In the genomic region with DNA sequence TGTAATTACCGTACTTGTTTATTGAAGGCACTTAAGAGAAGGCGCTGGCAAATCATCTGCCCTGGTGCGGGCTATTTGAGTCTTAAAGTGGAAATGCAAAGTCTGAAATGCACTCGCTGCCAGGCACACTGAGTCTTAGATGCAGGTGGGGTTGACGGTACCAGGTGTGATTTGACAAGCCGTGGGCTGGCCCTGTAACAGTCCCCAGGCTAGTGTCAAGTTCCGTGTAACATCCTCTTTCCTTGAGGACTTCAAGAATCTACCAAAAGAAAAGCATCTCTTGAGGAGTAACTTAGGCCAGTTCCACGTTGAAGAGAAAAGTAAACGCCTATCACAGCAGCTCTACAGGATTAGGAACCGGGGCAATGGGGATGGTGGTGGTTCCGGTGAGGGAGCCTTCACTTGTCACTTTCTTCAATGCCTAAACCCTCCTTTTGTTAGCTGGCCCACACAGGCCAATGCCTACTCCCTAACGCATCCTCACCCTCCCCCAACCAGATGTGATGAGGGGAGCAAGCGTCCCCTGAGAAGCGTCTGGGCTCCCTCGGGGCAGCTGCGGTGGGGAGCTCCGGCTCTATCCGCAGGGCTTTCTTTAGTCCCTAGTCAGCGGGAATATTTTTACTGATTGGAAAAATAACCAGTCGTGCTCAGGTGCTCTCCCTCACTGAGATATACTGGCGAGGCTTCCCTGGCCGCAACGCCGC, we compare ENCODE assay signal across 8 cellular contexts. TPM values are rescaled to one million over a fixed set of nuclear protein-coding genes. Genes with fewer than 3 reads are reported as not detected.
DNase-seq lines count a peak whose midpoint lies in the region; TF ChIP-seq lines count a peak whose summit lies in the region.

No MANE protein-coding gene starts in this region.

- no peak for TF ChIP-seq EP300 in transverse colon (IDR thresholded peaks at IDR 0.05; ENCODE audit: low read depth)

- H3K4me1 Mint-ChIP-seq in HFFc6 (ENCODE audit: low read depth): peaks cover 45% of the 10 kb centered on the region

- TF ChIP-seq POLR2A in breast epithelium (IDR thresholded peaks at IDR 0.05) (no peak), transverse colon (IDR thresholded peaks at IDR 0.05) (no peak)

- H3K27me3 Mint-ChIP-seq in HFFc6 (ENCODE audit: insufficient read depth): peaks cover 4% of the 10 kb centered on the region

- no peak for TF ChIP-seq CTCF in HFFc6 (IDR thresholded peaks at IDR 0.05)
- peak in 2 of 3 donors; percentile 24 to 27 for TF ChIP-seq CTCF in breast epithelium (IDR thresholded peaks at IDR 0.05)
- TF ChIP-seq CTCF in liver (IDR thresholded peaks at IDR 0.05; ENCODE audit: low read depth, low read length, missing input control): no peak
- peak in 2 of 5 experiments; percentile 28 to 45 for TF ChIP-seq CTCF in transverse colon (IDR thresholded peaks at IDR 0.05)

- no peaks in the 10 kb centered on the region for H3K36me3 ChIP-seq in breast epithelium
- H3K36me3 ChIP-seq in liver (ENCODE audit: control insufficient read depth in 4 of 4, insufficient read depth in 3 of 4, low read depth in 1 of 4, low read length in 3 of 4): no peaks in the 10 kb centered on the region
- no peaks in the 10 kb centered on the region for H3K36me3 ChIP-seq in transverse colon

- peaks cover 21% of the 10 kb centered on the region for H3K36me3 Mint-ChIP-seq in HFFc6 (ENCODE audit: low read depth)

- in situ Hi-C loops in transverse colon (cut with MboI; ENCODE audit: low pct_ligation_motif_present in 1 of 4, low pct_unique_long_range_greater_than_20kb in 1 of 4, low sequenced_read_pairs in 3 of 4): no loop called here

- peak overlapping the region; percentile 95 for H3K27ac Mint-ChIP-seq in HFFc6

- TF ChIP-seq RAD21 in liver (IDR thresholded peaks at IDR 0.05): no peak

- no peaks in the 10 kb centered on the region for H3K9me3 ChIP-seq in breast epithelium
- H3K9me3 ChIP-seq in liver (ENCODE audit: control insufficient read depth in 4 of 4, low read length in 3 of 4): no peaks in the 10 kb centered on the region
- no peaks in the 10 kb centered on the region for H3K9me3 ChIP-seq in transverse colon

- WGBS in liver: 5% methylated on average over 24 of the region's 24 CpGs
- 7% methylated on average over 24 of the region's 24 CpGs; no CpG with 5 or more reads in 1 of the 2 donors for WGBS in transverse colon (ENCODE audit: low coverage in 1 of 2), 2 donors

- no peaks in the 10 kb centered on the region for H3K9me3 Mint-ChIP-seq in HFFc6

- H3K27me3 ChIP-seq in breast epithelium (no peaks in the 10 kb centered on the region), liver (ENCODE audit: control insufficient read depth in 4 of 4, insufficient read depth in 4 of 4, low read length in 3 of 4) (no peaks in the 10 kb centered on the region), transverse colon (no peaks in the 10 kb centered on the region)

- peak overlapping the region; percentile 81 to 90 for H3K9ac ChIP-seq in liver (ENCODE audit: low read depth in 1 of 2, low read length in 2 of 2)

- intact Hi-C loops in breast epithelium (cut with DNase I; ENCODE audit: low total_unique reads): no loop called here
- intact Hi-C loops in transverse colon (cut with DNase I; ENCODE audit: low total_unique reads): no loop called here

- H3K4me1 ChIP-seq in breast epithelium: no peaks in the 10 kb centered on the region
- peaks cover 0 to 9% (median under 1%) of the 10 kb centered on the region in 4 donors for H3K4me1 ChIP-seq in liver (ENCODE audit: control insufficient read depth in 4 of 4, insufficient read depth in 4 of 4, low read length in 3 of 4)
- H3K4me1 ChIP-seq in transverse colon: peaks cover 6 to 45% (median 26%) of the 10 kb centered on the region in 4 donors

- peak overlapping the region; percentile 79 to 92 (median 88) for H3K4me3 ChIP-seq in breast epithelium
- peak overlapping the region; percentile 64 to 93 (median 80) for H3K4me3 ChIP-seq in liver (ENCODE audit: low read depth in 1 of 3, low read length in 3 of 3)
- peak overlapping the region; percentile 58 to 84 (median 78) for H3K4me3 ChIP-seq in transverse colon

- H3K4me3 Mint-ChIP-seq in HFFc6: peak overlapping the region; percentile 98

- H3K27ac ChIP-seq in breast epithelium (peak overlapping the region; percentile 98), liver (ENCODE audit: low read depth in 1 of 2, low read length in 2 of 2) (peak overlapping the region; percentile 92 to 99), transverse colon (peak overlapping the region; percentile 94 to 98 (median 97))

- peak; percentile 2 for DNase-seq in activated CD8-positive, alpha-beta memory T cell treated with anti-CD3 and anti-CD28 coated beads, Interleukin-2, amount 50 U/mL, for 1 hour (ENCODE audit: extremely low read depth)
- no peak for DNase-seq in activated CD8-positive, alpha-beta memory T cell treated with anti-CD3 and anti-CD28 coated beads, Interleukin-2, amount 50 U/mL, for 48 hours
- DNase-seq in HFFc6: no peak
- DNase-seq in NCI-H146 (lab: John Stamatoyannopoulos, UW): peak; percentile 63
- peak in 1 of 2 donors; percentile 37 for DNase-seq in breast epithelium (ENCODE audit: low spot score in 2 of 2)
- DNase-seq in transverse colon: no peak
- DNase-seq in OCI-M1 (lab: John Stamatoyannopoulos, UW): no peak

TF ChIP-seq in liver, 16 proteins besides CTCF, POLR2A, EP300 and RAD21:
- TF ChIP-seq TAF1 (conservative IDR thresholded peaks at IDR 0.05): peak; percentile 99
- TF ChIP-seq YY1 (IDR thresholded peaks at IDR 0.05): no peak
- no peak for TF ChIP-seq GABPA (IDR thresholded peaks at IDR 0.05 in 1 of 2, conservative IDR thresholded peaks at IDR 0.05 in 1 of 2)
- TF ChIP-seq REST (IDR thresholded peaks at IDR 0.05): no peak
- TF ChIP-seq NR2F2 (IDR thresholded peaks at IDR 0.05): no peak
TF ChIP-seq in liver: peak in this region for 1.

RNA-seq across cellular contexts. Expression of gene UGP2, which starts 1.5 kb away (rescaled TPM):
- total RNA-seq in HFFc6 (2021; fragmentation: NEBNext Ultra II Directional; extraction: Animal tissue kit (Norgen Biotek cat#: 25700)): 100 to 1,000 TPM; 150 to 199 (median 172) TPM
- total RNA-seq in breast epithelium (100 to 1,000 TPM; 147 to 337 (median 204) TPM), liver (100 to 1,000 TPM in 1 of 2 donors, 10 to 100 TPM in 1; 76.2 to 341 TPM), transverse colon (100 to 1,000 TPM in 3 of 4 donors, 10 to 100 TPM in 1; 62.3 to 352 (median 235) TPM)
- polyA plus RNA-seq in liver: 100 to 1,000 TPM; 182 to 723 TPM

Comparison
In these comparisons a context has a peak if more than half of its experiments do, and no peak if none do; other contexts are left out.
1. DNase-seq: peak in activated CD8-positive, alpha-beta memory T cell treated with anti-CD3 and anti-CD28 coated beads, Interleukin-2, amount 50 U/mL, for 1 hour (single experiment) and NCI-H146 (single experiment); none in activated CD8-positive, alpha-beta memory T cell treated with anti-CD3 and anti-CD28 coated beads, Interleukin-2, amount 50 U/mL, for 48 hours (single experiment), HFFc6 (single experiment), transverse colon (single experiment) and OCI-M1 (single experiment).
2. CTCF ChIP-seq: peak in breast epithelium (2 of 3); none in HFFc6 (single experiment) and liver (single experiment).
3. Peak in every context shown above with its lines, with median percentiles within 50 percentile points of each other: H3K27ac ChIP-seq and H3K4me3 ChIP-seq.